8 cellular contexts compared by ENCODE assay signal in genomic region chr1:23838401-23838866, GRCh38. TPM values are rescaled to one million over a fixed set of nuclear protein-coding genes. Genes with fewer than 3 reads are reported as not detected.
DNase-seq lines count a peak whose midpoint lies in the region; ATAC-seq, FAIRE-seq and TF ChIP-seq lines count a peak whose summit lies in the region.

No MANE protein-coding gene starts in this region.

- no peak for TF ChIP-seq CTCF in BE2C (IDR thresholded peaks at IDR 0.05; ENCODE audit: low read depth, low read length)
- TF ChIP-seq CTCF in bronchial epithelial cell (IDR thresholded peaks at IDR 0.05; ENCODE audit: insufficient read depth, low read length, severe bottlenecking): no peak

- DNase-seq in BE2C (peak; percentile 68), NCI-H1930 (lab: John Stamatoyannopoulos, UW) (peak; percentile 43), bronchial epithelial cell (ENCODE audit: low read depth) (peak; percentile 30), kidney glomerular epithelial cell (lab: John Stamatoyannopoulos, UW) (peak; percentile 18)
- DNase-seq in activated CD4-positive, CD25-positive, alpha-beta regulatory T cell (lab: John Stamatoyannopoulos, UW): peak; percentile 52 to 65 (median 63)
- peak; percentile 66 for DNase-seq in stimulated activated CD4-positive, alpha-beta T cell treated with anti-CD3 and anti-CD28 coated beads, Interleukin-2, amount 100 ng/mL, for 4 hours (ENCODE audit: low read depth)

- ATAC-seq in GM21619 (IDR thresholded peaks at IDR 0.05; ENCODE audit: unreplicated experiment): peak; percentile 72
- no peak for ATAC-seq in GM19035 (IDR thresholded peaks at IDR 0.05; ENCODE audit: unreplicated experiment)

- no peak overlapping the region for H3K4me3 ChIP-seq in BE2C (ENCODE audit: low read depth, low read length)
- peak overlapping the region; percentile 22 for H3K4me3 ChIP-seq in bronchial epithelial cell (ENCODE audit: low read depth, low read length)

- H3K9me3 ChIP-seq in BE2C: no peaks in the 10 kb centered on the region

- FAIRE-seq in bronchial epithelial cell (lab: Jason Lieb, UNC): no peak

- H3K27me3 ChIP-seq in BE2C (peaks cover 15% of the 10 kb centered on the region; the same call in 1 of the 2 replicates), bronchial epithelial cell (ENCODE audit: control insufficient read depth, insufficient read depth, low read length) (no peaks in the 10 kb centered on the region)

- H3K36me3 ChIP-seq in BE2C (no peaks in the 10 kb centered on the region), bronchial epithelial cell (ENCODE audit: control insufficient read depth, insufficient read depth, low read length) (no peaks in the 10 kb centered on the region)

- no peaks in the 10 kb centered on the region for H3K4me1 ChIP-seq in BE2C

RNA-seq across cellular contexts. Expression of gene HMGCL, which starts 13.2 kb away (rescaled TPM):
- 7.5 TPM for polyA plus RNA-seq in BE2C (2012; ENCODE audit: insufficient read depth, insufficient read length, low read depth)
- 46.6 and 69.9 TPM in 2 replicates for total RNA-seq in bronchial epithelial cell

RNA-seq across cellular contexts. Expression of gene FUCA1, which starts 29.7 kb away (rescaled TPM):
- polyA plus RNA-seq in BE2C (2012; ENCODE audit: insufficient read depth, insufficient read length, low read depth): 0.71 TPM
- 21.1 and 24.7 TPM in 2 replicates for total RNA-seq in bronchial epithelial cell

RNA-seq across cellular contexts. Expression of gene GALE, which starts 37.9 kb away (rescaled TPM):
- 13.7 TPM for polyA plus RNA-seq in BE2C (2012; ENCODE audit: insufficient read depth, insufficient read length, low read depth)
- total RNA-seq in bronchial epithelial cell: 108 and 130 TPM in 2 replicates

RNA-seq across cellular contexts. Expression of gene LYPLA2, which starts 47.5 kb away (rescaled TPM):
- polyA plus RNA-seq in BE2C (2012; ENCODE audit: insufficient read depth, insufficient read length, low read depth): 104 TPM
- total RNA-seq in bronchial epithelial cell: 41.9 and 42.6 TPM in 2 replicates

Comparison
In these comparisons a context has a peak if more than half of its experiments do, and no peak if none do; other contexts are left out.
1. DNase-seq: peak in every context shown above with its lines; median percentile 68 in BE2C; 66 in stimulated activated CD4-positive, alpha-beta T cell treated with anti-CD3 and anti-CD28 coated beads, Interleukin-2, amount 100 ng/mL, for 4 hours; 63 in activated CD4-positive, CD25-positive, alpha-beta regulatory T cell; 43 in NCI-H1930; 30 in bronchial epithelial cell; 18 in kidney glomerular epithelial cell.